ENCODE assay signal across 14 cellular contexts in the genomic region with DNA sequence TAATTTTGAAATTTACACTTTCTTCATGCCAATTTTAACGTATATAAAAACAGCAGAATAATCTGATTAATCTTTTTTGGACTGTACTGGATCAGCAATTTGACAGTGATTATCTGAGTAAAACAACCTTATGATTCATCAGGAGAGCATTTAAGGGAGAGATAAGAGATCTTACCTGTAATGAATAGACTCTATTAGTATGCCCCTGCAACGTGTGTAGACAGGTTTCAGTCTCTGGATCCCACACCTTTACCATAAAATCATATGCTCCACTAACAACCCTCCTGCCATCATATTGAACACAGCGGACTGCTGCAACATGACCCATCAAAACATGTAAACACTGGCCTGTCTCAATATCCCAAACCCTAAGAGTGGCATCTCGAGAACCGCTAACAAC.
"Had no signal": no experiment of that assay in that cellular context is flagged by ENCODE, and none has a peak within 500 bp of the region (broad histone marks: within the 10 kb centered on the region; RNA-seq: fewer than 3 reads in every experiment).

No MANE protein-coding gene starts in this region.

- H3K27ac Mint-ChIP-seq: activated naive CD4-positive, alpha-beta T cell treated with anti-CD3 and anti-CD28 coated beads, Interleukin-2, amount 10 ng/mL, durations not matched to agents 7 days and 5 days; endodermal cell; natural killer cell treated with Interleukin-12 subunit alpha and Interleukin-12 subunit beta and Interleukin-15 and Interleukin-18, amount 100 ng/mL, for 72 hours; stimulated activated effector memory CD8-positive, alpha-beta T cell treated with anti-CD3 and anti-CD28 coated beads, Interleukin-12 subunit alpha, Interleukin-12 subunit beta, amount 100 ng/mL, for 72 hours had no signal

- DNase-seq: activated CD4-positive, alpha-beta T cell treated with anti-CD3 and anti-CD28 coated beads for 1 hour; activated CD4-positive, alpha-beta T cell treated with anti-CD3 and anti-CD28 coated beads, Interleukin-2, amount 50 U/mL, for 48 hours; activated naive CD4-positive, alpha-beta T cell treated with anti-CD3 and anti-CD28 coated beads, Interleukin-2, amount 10 ng/mL, durations not matched to agents 7 days and 5 days; activated T-cell treated with anti-CD3 and anti-CD28 coated beads, Interleukin-2, amount 50 U/mL, for 1 hour; dorsolateral prefrontal cortex; endodermal cell; hippocampal formation; kidney; left ventricle myocardium inferior; mesenchymal stem cell; T1000 had no signal

- H3K27me3 ChIP-seq: dorsolateral prefrontal cortex, vagina had no signal

- H3K4me3 ChIP-seq: left ventricle myocardium inferior, vagina had no signal

- H3K4me3 Mint-ChIP-seq: activated naive CD4-positive, alpha-beta T cell treated with anti-CD3 and anti-CD28 coated beads, Interleukin-2, amount 10 ng/mL, durations not matched to agents 7 days and 5 days; endodermal cell; natural killer cell treated with Interleukin-12 subunit alpha and Interleukin-12 subunit beta and Interleukin-15 and Interleukin-18, amount 100 ng/mL, for 72 hours; stimulated activated effector memory CD8-positive, alpha-beta T cell treated with anti-CD3 and anti-CD28 coated beads, Interleukin-12 subunit alpha, Interleukin-12 subunit beta, amount 100 ng/mL, for 72 hours had no signal

- H3K27me3 Mint-ChIP-seq: activated naive CD4-positive, alpha-beta T cell treated with anti-CD3 and anti-CD28 coated beads, Interleukin-2, amount 10 ng/mL, durations not matched to agents 7 days and 5 days; natural killer cell treated with Interleukin-12 subunit alpha and Interleukin-12 subunit beta and Interleukin-15 and Interleukin-18, amount 100 ng/mL, for 72 hours had no signal

- H3K9me3 Mint-ChIP-seq: endodermal cell; natural killer cell treated with Interleukin-12 subunit alpha and Interleukin-12 subunit beta and Interleukin-15 and Interleukin-18, amount 100 ng/mL, for 72 hours; stimulated activated effector memory CD8-positive, alpha-beta T cell treated with anti-CD3 and anti-CD28 coated beads, Interleukin-12 subunit alpha, Interleukin-12 subunit beta, amount 100 ng/mL, for 72 hours had no signal
